11 cellular contexts compared by ENCODE assay signal in genomic region chr17:34254146-34254545, GRCh38. TPM values are rescaled to one million over a fixed set of nuclear protein-coding genes. Genes with fewer than 3 reads are reported as not detected.
A peak's percentile ranks its signal among the peaks of the same experiment; 100 is the strongest.
DNase-seq lines count a peak whose midpoint lies in the region; ATAC-seq, FAIRE-seq and TF ChIP-seq lines count a peak whose summit lies in the region.
"Had no signal": no experiment of that assay in that cellular context is flagged by ENCODE, and none has a peak within 500 bp of the region (broad histone marks: within the 10 kb centered on the region; RNA-seq: fewer than 3 reads in every experiment).

No MANE protein-coding gene starts in this region.

- no peak; a peak in 1 of 4 replicates for TF ChIP-seq EP300 in SK-N-SH (IDR thresholded peaks at IDR 0.05; ENCODE audit: borderline replicate concordance in 1 of 2, low read depth in 1 of 2, low read length in 1 of 2)

- peaks cover 0 to 6% of the 10 kb centered on the region in 2 experiments for H3K36me3 ChIP-seq in SK-N-SH (replicated peaks in 1 of 2; ENCODE audit: control insufficient read depth in 1 of 2, insufficient read depth in 2 of 2, low read length in 1 of 2)
- no peaks in the 10 kb centered on the region for H3K36me3 ChIP-seq in pancreas
- no peaks in the 10 kb centered on the region for H3K36me3 ChIP-seq in PC-9 (ENCODE audit: low read depth)

- H3K79me2 ChIP-seq in SK-N-SH (ENCODE audit: insufficient read depth) (peaks cover 8% of the 10 kb centered on the region; the same call in 1 of the 2 replicates), PC-9 (ENCODE audit: low read depth) (no peaks in the 10 kb centered on the region)

- no peaks in the 10 kb centered on the region for H3K9me3 ChIP-seq in SK-N-SH
- H3K9me3 ChIP-seq in pancreas, result no peaks in the 10 kb centered on the region
- no peaks in the 10 kb centered on the region for H3K9me3 ChIP-seq in PC-9 (ENCODE audit: insufficient read depth, low read depth)

- H3K9me2 ChIP-seq in SK-N-SH, result no peaks in the 10 kb centered on the region
- H3K9me2 ChIP-seq in PC-9 (ENCODE audit: insufficient read depth), result no peaks in the 10 kb centered on the region

- POLR2A ChIA-PET in SK-N-SH (lab: Yijun Ruan, JAX) (no interaction called here), PC-9 (lab: Charles Lee; ENCODE audit: unreplicated experiment) (interaction anchor here (0.6 kb wide), 1 partner anchor 1426 kb away, joined by 3 read pairs; no protein-coding TSS in a partner anchor)

- H3F3A ChIP-seq in SK-N-SH (replicated peaks; ENCODE audit: insufficient read depth), result peaks cover 55% of the 10 kb centered on the region
- no peaks in the 10 kb centered on the region for H3F3A ChIP-seq in PC-9 (ENCODE audit: insufficient read depth, low read depth)

- no peak for TF ChIP-seq RAD21 in SK-N-SH (IDR thresholded peaks at IDR 0.05; ENCODE audit: low read length)

- H2AFZ ChIP-seq in SK-N-SH (ENCODE audit: low read depth), result no peak overlapping the region
- H2AFZ ChIP-seq in PC-9, result no peak overlapping the region

- H3K27me3 ChIP-seq in SK-N-SH (ENCODE audit: insufficient read depth) (no peaks in the 10 kb centered on the region), pancreas (no peaks in the 10 kb centered on the region), PC-9 (ENCODE audit: insufficient read depth, low read depth) (peaks cover 33% of the 10 kb centered on the region; the same call in 1 of the 2 replicates)

- H3K4me3 ChIP-seq in AG09309 (ENCODE audit: control insufficient read depth, low read depth, low read length) (no peak overlapping the region), SK-N-SH (ENCODE audit: low read depth in 2 of 2, low read length in 1 of 2) (peak overlapping the region in 1 of 2 experiments; percentile 67; a peak in 3 of 4 replicates), pancreas (no peak overlapping the region), PC-9 (no peak overlapping the region)

- peak overlapping the region; percentile 89 for H3K4me2 ChIP-seq in SK-N-SH
- no peak overlapping the region for H3K4me2 ChIP-seq in PC-9

- BruUV-seq in PC-9 (replicated peaks; lab: Mats Ljungman, UMichigan), result no TSS peak

- H3K9ac ChIP-seq in SK-N-SH, result peak overlapping the region; percentile 81

- intact Hi-C loops in pancreas (cut with DNase I) (no loop called here), PC-9 (cut with micrococcal nuclease; ENCODE audit: unreplicated experiment) (no loop called here)

- ATAC-seq in pancreas (peak in 3 of 4 donors; percentile 2 to 32 (median 7)), GM18517 (IDR thresholded peaks at IDR 0.05; ENCODE audit: unreplicated experiment) (no peak)

- H3K4me1 ChIP-seq in SK-N-SH (ENCODE audit: control insufficient read depth in 1 of 2, insufficient read depth in 2 of 2, low read depth in 1 of 2, low read length in 1 of 2), result peaks cover 38 to 46% of the 10 kb centered on the region in 2 experiments
- H3K4me1 ChIP-seq in pancreas, result peaks cover 0 to 49% (median 12%) of the 10 kb centered on the region in 3 donors
- H3K4me1 ChIP-seq in PC-9 (replicated peaks; ENCODE audit: insufficient read depth), result no peaks in the 10 kb centered on the region

- no peak for TF ChIP-seq CTCF in AG09309 (IDR thresholded peaks at IDR 0.05; ENCODE audit: control insufficient read depth, insufficient read depth, low read depth, low read length, missing control alignments)
- TF ChIP-seq CTCF in SK-N-SH (IDR thresholded peaks at IDR 0.05), result no peak
- no peak for TF ChIP-seq CTCF in pancreas (IDR thresholded peaks at IDR 0.05)
- no peak for TF ChIP-seq CTCF in PC-9 (conservative IDR thresholded peaks at IDR 0.05)

- H4K20me1 ChIP-seq in SK-N-SH (ENCODE audit: insufficient read depth) (no peaks in the 10 kb centered on the region), PC-9 (ENCODE audit: insufficient read depth) (no peaks in the 10 kb centered on the region)

- CTCF ChIA-PET in SK-N-SH (lab: Yijun Ruan, JAX) (interaction anchor here (2.4 kb wide), 1 partner anchor 107 kb away, joined by 8 read pairs; no protein-coding TSS in a partner anchor), PC-9 (lab: Charles Lee) (no interaction called here)

- peak; percentile 78 for DNase-seq in AG09309 (ENCODE audit: low read depth)
- no peak for DNase-seq in SK-N-SH
- DNase-seq in glomerular visceral epithelial cell (ENCODE audit: extremely low spot score), result peak; percentile 52
- no peak for DNase-seq in pancreas
- no peak for DNase-seq in NCI-H524 treated with DMSO at 0.1 percent for 48 hours (lab: John Stamatoyannopoulos, UW)
- DNase-seq in NOMO-1 treated with dmso at 0.1 percent for 144 hours (lab: John Stamatoyannopoulos, UW; ENCODE audit: unreplicated experiment), result no peak
- no peak for DNase-seq in PC-9
- DNase-seq: amniotic stem cell; CD8-positive, alpha-beta memory T cell had no signal

- WGBS in SK-N-SH (ENCODE audit: low lambda C conversion rate), result 23% methylated on average over 3 of the region's 3 CpGs
- WGBS in pancreas, 2 donors, result 34 to 38% methylated on average over 3 of the region's 3 CpGs

- H3K27ac ChIP-seq in SK-N-SH (ENCODE audit: low read depth in 2 of 2, low read length in 1 of 2) (peak overlapping the region; percentile 68 to 98), pancreas (peak overlapping the region; percentile 6 to 75 (median 52)), PC-9 (no peak overlapping the region)

- no peak for FAIRE-seq in pancreas (lab: Jason Lieb, UNC)

TF ChIP-seq in SK-N-SH, 30 proteins besides CTCF, POLR2A, EP300 and RAD21 (continues in another document):
- TF ChIP-seq SIN3A (IDR thresholded peaks at IDR 0.05; ENCODE audit: borderline replicate concordance, low read depth, low read length), result no peak
- TF ChIP-seq NRF1 (IDR thresholded peaks at IDR 0.05; ENCODE audit: low read depth, low read length), result no peak
- TF ChIP-seq USF1 (IDR thresholded peaks at IDR 0.05; ENCODE audit: borderline replicate concordance, low read depth), result no peak
- TF ChIP-seq GABPA (IDR thresholded peaks at IDR 0.05; ENCODE audit: low read depth), result no peak
- TF ChIP-seq TEAD4 (IDR thresholded peaks at IDR 0.05; ENCODE audit: borderline replicate concordance, insufficient read depth), result peak; percentile 38; the same call in 1 of the 2 replicates
- peak; percentile 22; the same call in 1 of the 2 replicates for TF ChIP-seq ELF1 (IDR thresholded peaks at IDR 0.05)
- TF ChIP-seq MAX (IDR thresholded peaks at IDR 0.05; ENCODE audit: low read depth), result 0 out of 2 replicates have a peak, but pooled peaks have one; percentile 5
- TF ChIP-seq POLR2AphosphoS5 (IDR thresholded peaks at IDR 0.05; ENCODE audit: low read depth, low read length), result no peak
- no peak for TF ChIP-seq EZH2phosphoT487 (IDR thresholded peaks at IDR 0.05; ENCODE audit: borderline replicate concordance, low read depth)
- TF ChIP-seq YY1 (IDR thresholded peaks at IDR 0.05; ENCODE audit: low read depth), result peak; percentile 61; the same call in 1 of the 2 replicates
- peak; percentile 73 for TF ChIP-seq JUND (IDR thresholded peaks at IDR 0.05)
- no peak for TF ChIP-seq ZBTB33 (IDR thresholded peaks at IDR 0.05; ENCODE audit: borderline replicate concordance, low read depth)
- TF ChIP-seq GATA2 (CRISPR knock-in tag; IDR thresholded peaks at IDR 0.05), result no peak

RNA-seq across cellular contexts. Expression of gene CCL2, which starts 0.9 kb away (rescaled TPM):
- polyA plus RNA-seq in SK-N-SH (2012; rRNA removed), result 210 and 296 TPM in 2 replicates
- polyA plus RNA-seq in SK-N-SH (2012; cell fraction: cytosol; rRNA removed), result 243 and 263 TPM in 2 replicates
- 186 and 278 TPM in 2 replicates for polyA plus RNA-seq in SK-N-SH (2012; cell fraction: nucleus; rRNA removed)
- total RNA-seq in pancreas, result 100 to 1,000 TPM in 2 of 6 donors, 10 to 100 TPM in 2, 1 to 10 TPM in 2; 5.6 to 145 (median 42.4) TPM
- polyA plus RNA-seq in pancreas, result 100 to 1,000 TPM in 1 of 2 donors, 10 to 100 TPM in 1; 97.1 to 293 TPM
- total RNA-seq in PC-9 (2021), result not detected in 2 replicates
- polyA plus RNA-seq: CD8-positive, alpha-beta memory T cell had no signal

RNA-seq across cellular contexts. Expression of gene CCL7, which starts 15.9 kb away (rescaled TPM):
- polyA plus RNA-seq in SK-N-SH (2012; rRNA removed), result 0.50 and 0.72 TPM in 2 replicates
- 0.89 and 0.94 TPM in 2 replicates for polyA plus RNA-seq in SK-N-SH (2012; cell fraction: cytosol; rRNA removed)
- polyA plus RNA-seq in SK-N-SH (2012; cell fraction: nucleus; rRNA removed), result 0.38 and 0.59 TPM in 2 replicates
- total RNA-seq in pancreas, result not detected
- not detected for polyA plus RNA-seq in pancreas
- total RNA-seq in PC-9 (2021), result not detected in 2 replicates
- total RNA-seq: CD8-positive, alpha-beta memory T cell; temporal lobe had no signal
- polyA plus RNA-seq: CD8-positive, alpha-beta memory T cell had no signal

RNA-seq across cellular contexts. Expression of gene CCL11, which starts 31.4 kb away (rescaled TPM):
- polyA plus RNA-seq in SK-N-SH (2012; rRNA removed), result not detected in 2 replicates
- polyA plus RNA-seq in SK-N-SH (2012; cell fraction: cytosol; rRNA removed), result not detected in 2 replicates
- polyA plus RNA-seq in SK-N-SH (2012; cell fraction: nucleus; rRNA removed), result not detected in 2 replicates
- 1 to 10 TPM in 1 of 6 donors, under 1 TPM in 2, not detected in 3; 0.43 to 1.7 (median 1.00) TPM for total RNA-seq in pancreas
- 1 to 10 TPM; 1.1 to 4.0 TPM for polyA plus RNA-seq in pancreas
- total RNA-seq in PC-9 (2021), result not detected in 2 replicates
- total RNA-seq: CD8-positive, alpha-beta memory T cell; temporal lobe had no signal
- polyA plus RNA-seq: CD8-positive, alpha-beta memory T cell had no signal

Comparison
In these comparisons a context has a peak if more than half of its experiments do, and no peak if none do; other contexts are left out.
1. DNase-seq: peak in AG09309 (single experiment) and glomerular visceral epithelial cell (single experiment); none in SK-N-SH (single experiment), pancreas (0 of 6), NCI-H524 treated with DMSO at 0.1 percent for 48 hours (single experiment), NOMO-1 treated with dmso at 0.1 percent for 144 hours (single experiment) and PC-9 (0 of 2).